ENCODE assay signal across 8 cellular contexts in genomic region chr21:42973991-42974831, GRCh38. TPM values are rescaled to one million over a fixed set of nuclear protein-coding genes. Genes with fewer than 3 reads are reported as not detected.
DNase-seq lines count a peak whose midpoint lies in the region; ATAC-seq, FAIRE-seq and TF ChIP-seq lines count a peak whose summit lies in the region.

Gene PKNOX1, plus strand, starts transcription at chr21:42974562. Its CDS starts 29,820 bp downstream, at chr21:43004382.

- H3K27me3 Mint-ChIP-seq in activated naive CD4-positive, alpha-beta T cell treated with anti-CD3 and anti-CD28 coated beads for 36 hours (ENCODE audit: low read depth), result no peaks in the 10 kb centered on the region

- TF ChIP-seq CTCF in NB4 (IDR thresholded peaks at IDR 0.05; ENCODE audit: low read depth, low read length), result no peak

- H3K27ac Mint-ChIP-seq in activated naive CD4-positive, alpha-beta T cell treated with anti-CD3 and anti-CD28 coated beads for 36 hours, result peak within 1 kb of the TSS; percentile 94

- TF ChIP-seq POLR2A in NB4 (IDR thresholded peaks at IDR 0.05; ENCODE audit: extremely low read depth, insufficient read length), result peak; percentile 54

- H3K36me3 Mint-ChIP-seq in activated naive CD4-positive, alpha-beta T cell treated with anti-CD3 and anti-CD28 coated beads for 36 hours (ENCODE audit: low read depth), result peaks cover 13% of the 10 kb centered on the region

- intact Hi-C loops in activated naive CD4-positive, alpha-beta T cell treated with anti-CD3 and anti-CD28 coated beads for 36 hours (cut with micrococcal nuclease), result loop anchor here (1.0 to 5.0 kb wide), 5 partner anchors 81 to 1363 kb away; partner anchors contain the start of genes CFAP410, NDUFV3 and WDR4

- DNase-seq in NB4 (ENCODE audit: low read depth) (peak; percentile 98), SK-N-DZ (ENCODE audit: low spot score) (peak; percentile 97), frontal cortex (ENCODE audit: low spot score in 2 of 2) (peak; percentile 99), neuronal stem cell (ENCODE audit: low spot score) (peak; percentile 98)
- DNase-seq in activated naive CD4-positive, alpha-beta T cell treated with anti-CD3 and anti-CD28 coated beads for 36 hours, result peak; percentile 99

- H2BK12ac ChIP-seq in neuronal stem cell (ENCODE audit: low read length), result no peak within 1 kb of the TSS

- CTCF ChIA-PET in activated naive CD4-positive, alpha-beta T cell treated with anti-CD3 and anti-CD28 coated beads for 36 hours (lab: Charles Lee), result no interaction called here

- no peak for FAIRE-seq in frontal cortex (lab: Jason Lieb, UNC)

- peak within 1 kb of the TSS; percentile 90 for H3K4me3 Mint-ChIP-seq in activated naive CD4-positive, alpha-beta T cell treated with anti-CD3 and anti-CD28 coated beads for 36 hours

- peak within 1 kb of the TSS; percentile 99 for H4K8ac ChIP-seq in neuronal stem cell (ENCODE audit: low read depth, low read length)

- peak within 1 kb of the TSS; percentile 90 for H4K91ac ChIP-seq in neuronal stem cell (ENCODE audit: low read depth, low read length, poor library complexity)

- peaks cover 6 to 7% of the 10 kb centered on the region in 2 donors for H3K4me1 ChIP-seq in neuronal stem cell (ENCODE audit: control insufficient read depth in 2 of 2, insufficient read depth in 1 of 2, low read depth in 1 of 2, low read length in 2 of 2)
- peaks cover 3 to 34% (median 19%) of the 10 kb centered on the region in 5 donors for H3K4me1 ChIP-seq in subcutaneous abdominal adipose tissue (ENCODE audit: control insufficient read depth in 5 of 5, insufficient read depth in 5 of 5, low read length in 5 of 5)

- peak within 1 kb of the TSS; percentile 90 for H3K14ac ChIP-seq in neuronal stem cell (ENCODE audit: low read length)

- peak within 1 kb of the TSS; percentile 96 for H2BK5ac ChIP-seq in neuronal stem cell (ENCODE audit: low read length)

- peaks cover 10% of the 10 kb centered on the region for H3K79me1 ChIP-seq in neuronal stem cell (ENCODE audit: low read depth, low read length)

- H3K4me2 ChIP-seq in neuronal stem cell (ENCODE audit: insufficient read depth, low read length, poor library complexity, severe bottlenecking), result peak within 1 kb of the TSS; percentile 89

- no CpG with 5 or more reads among the region's 106 CpGs for WGBS in neuronal stem cell (ENCODE audit: extremely low coverage in 2 of 2, insufficient read length in 2 of 2, insufficient replicate concordance in 1 of 2), 2 donors

- H3K9ac ChIP-seq in neuronal stem cell (ENCODE audit: low read depth, low read length, poor library complexity) (peak within 1 kb of the TSS; percentile 89), subcutaneous abdominal adipose tissue (ENCODE audit: low read length in 5 of 5) (peak within 1 kb of the TSS; percentile 50 to 96 (median 95))

- peak within 1 kb of the TSS; percentile 98 for H3K23ac ChIP-seq in neuronal stem cell (ENCODE audit: low read depth, low read length, poor library complexity)

- peak within 1 kb of the TSS; percentile 87 for H2BK120ac ChIP-seq in neuronal stem cell (ENCODE audit: low read depth, low read length)

- peaks cover 2 to 27% of the 10 kb centered on the region in 2 donors for H3K36me3 ChIP-seq in neuronal stem cell (replicated peaks in 1 of 2; ENCODE audit: control insufficient read depth in 2 of 2, insufficient read depth in 2 of 2, low read length in 2 of 2)
- H3K36me3 ChIP-seq in subcutaneous abdominal adipose tissue (ENCODE audit: control insufficient read depth in 5 of 5, insufficient read depth in 5 of 5, low read length in 5 of 5), result no peaks in the 10 kb centered on the region

- H3K27ac ChIP-seq in neuronal stem cell (replicated peaks; ENCODE audit: low read length) (peak within 1 kb of the TSS; percentile 94), subcutaneous abdominal adipose tissue (ENCODE audit: low read depth, low read length) (peak within 1 kb of the TSS; percentile 93)

- peak within 1 kb of the TSS; percentile 81 for H3K4me3 ChIP-seq in GM08714 (ENCODE audit: low read length)
- H3K4me3 ChIP-seq in NB4 (ENCODE audit: low read depth, low read length), result peak within 1 kb of the TSS; percentile 87
- peak within 1 kb of the TSS; percentile 84 to 85 for H3K4me3 ChIP-seq in neuronal stem cell (ENCODE audit: low read length in 2 of 2)
- H3K4me3 ChIP-seq in subcutaneous abdominal adipose tissue (ENCODE audit: low read depth in 1 of 5, low read length in 5 of 5), result peak within 1 kb of the TSS; percentile 77 to 87 (median 86)

- H3K9me3 Mint-ChIP-seq in activated naive CD4-positive, alpha-beta T cell treated with anti-CD3 and anti-CD28 coated beads for 36 hours, result no peaks in the 10 kb centered on the region

- peak within 1 kb of the TSS; percentile 100 for H3K18ac ChIP-seq in neuronal stem cell (ENCODE audit: low read length)

- H3K4me1 Mint-ChIP-seq in activated naive CD4-positive, alpha-beta T cell treated with anti-CD3 and anti-CD28 coated beads for 36 hours (ENCODE audit: low read depth), result peaks cover 34% of the 10 kb centered on the region

- peak within 1 kb of the TSS; percentile 93 for H2AFZ ChIP-seq in neuronal stem cell (ENCODE audit: low read length)

- H3K27me3 ChIP-seq in neuronal stem cell (ENCODE audit: control insufficient read depth in 3 of 3, insufficient read depth in 3 of 3, low read depth in 1 of 3, low read length in 3 of 3) (no peaks in the 10 kb centered on the region), subcutaneous abdominal adipose tissue (ENCODE audit: control insufficient read depth in 5 of 5, insufficient read depth in 4 of 5, low read length in 5 of 5) (no peaks in the 10 kb centered on the region)

- peak; percentile 78 for ATAC-seq in HG02571 (IDR thresholded peaks at IDR 0.05; ENCODE audit: unreplicated experiment)

- peak within 1 kb of the TSS; percentile 99 for H2AK5ac ChIP-seq in neuronal stem cell (ENCODE audit: low read depth, low read length)

- H3K9me3 ChIP-seq in neuronal stem cell (replicated peaks in 1 of 2; ENCODE audit: control insufficient read depth in 2 of 2, insufficient read depth in 1 of 2, low read depth in 1 of 2, low read length in 2 of 2) (peaks cover 5 to 25% of the 10 kb centered on the region in 2 donors), subcutaneous abdominal adipose tissue (ENCODE audit: control insufficient read depth in 5 of 5, low read length in 5 of 5) (no peaks in the 10 kb centered on the region)

- H3K4ac ChIP-seq in neuronal stem cell (ENCODE audit: low read length), result peak within 1 kb of the TSS; percentile 87

- H2BK15ac ChIP-seq in neuronal stem cell (ENCODE audit: low read length), result peak within 1 kb of the TSS; percentile 30

RNA-seq across cellular contexts. Expression of gene PKNOX1, which starts in this region (rescaled TPM):
- 18.2 and 23.8 TPM in 2 replicates for polyA plus RNA-seq in SK-N-DZ (2014; cell fraction: cytosol; rRNA removed)
- 13.2 and 19.1 TPM in 2 replicates for polyA plus RNA-seq in SK-N-DZ (2014; cell fraction: nucleus; rRNA removed)
- total RNA-seq in activated naive CD4-positive, alpha-beta T cell treated with anti-CD3 and anti-CD28 coated beads for 36 hours, result 10 to 100 TPM; 15.1 to 17.6 TPM
- 23.2 TPM for total RNA-seq in frontal cortex
- 5.1 TPM for polyA plus RNA-seq in neuronal stem cell (2013, experiment 1 of 2)
- 5.5 TPM for polyA plus RNA-seq in neuronal stem cell (2013, experiment 2 of 2)

Comparison
In these comparisons a context has a peak if more than half of its experiments do, and no peak if none do; other contexts are left out.
1. Peak in every context shown above with its lines: DNase-seq, ATAC-seq, H3K4me3 ChIP-seq and H3K27ac ChIP-seq.